9 cellular contexts compared by ENCODE assay signal in the genomic region with DNA sequence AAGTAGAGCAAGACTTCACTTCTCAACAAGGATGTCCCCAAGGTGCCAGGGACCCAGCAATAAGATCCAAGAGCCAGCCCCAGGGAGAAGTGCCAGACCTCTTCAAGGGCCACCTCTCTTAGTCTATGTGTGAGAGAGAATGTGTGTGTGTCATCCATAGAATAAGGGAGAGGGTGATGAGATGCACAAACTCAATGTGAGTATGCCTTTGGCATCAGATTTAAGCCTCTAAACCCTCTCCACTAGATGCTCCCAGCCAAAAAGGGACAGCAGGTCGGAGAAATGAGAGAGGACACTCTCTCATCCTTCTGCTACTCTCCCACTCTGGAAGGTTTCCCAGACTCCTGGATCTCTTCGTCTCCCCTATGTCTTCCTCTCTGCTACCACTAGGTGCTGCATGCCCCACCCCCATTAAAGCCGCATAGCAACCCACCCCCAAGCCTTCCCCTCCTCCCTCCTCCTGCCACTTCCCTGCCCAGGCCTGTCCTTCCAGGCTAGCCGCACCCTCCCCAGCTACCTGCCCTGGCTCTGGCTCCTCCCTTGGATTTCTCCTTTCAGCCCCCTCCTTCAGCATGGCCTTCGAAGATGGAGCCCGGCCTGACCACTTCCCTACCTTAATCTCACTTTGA. TPM values are rescaled to one million over a fixed set of nuclear protein-coding genes. Genes with fewer than 3 reads are reported as not detected.
DNase-seq lines count a peak whose midpoint lies in the region; ATAC-seq, FAIRE-seq and TF ChIP-seq lines count a peak whose summit lies in the region.
"Had no signal": no experiment of that assay in that cellular context is flagged by ENCODE, and none has a peak within 500 bp of the region (broad histone marks: within the 10 kb centered on the region; RNA-seq: fewer than 3 reads in every experiment).

No MANE protein-coding gene starts in this region.

- H4K20me1 ChIP-seq in HepG2 (ENCODE audit: insufficient read depth, low read length), result no peaks in the 10 kb centered on the region

- FAIRE-seq in HepG2 (lab: Jason Lieb, UNC), result no peak

- intact Hi-C loops in HepG2 (cut with micrococcal nuclease; ENCODE audit: unreplicated experiment) (loop anchor here (5.0 kb wide), 1 partner anchor 73 kb away; the partner anchor contains the start of genes MYG1 and PFDN5), right lobe of liver (cut with DNase I) (no loop called here), vagina (cut with DNase I) (no loop called here)

- POLR2A ChIA-PET in HepG2 (lab: Yijun Ruan, JAX), result interaction anchor here (0.6 kb wide), 1 partner anchor 20 kb away, joined by 3 read pairs; no protein-coding TSS in a partner anchor

- H3K27ac ChIP-seq in HepG2 (ENCODE audit: extremely low read length, insufficient read depth, low read length) (no peak overlapping the region), right lobe of liver (no peak overlapping the region), vagina (peak overlapping the region; percentile 99)

- peak; percentile 40 for DNase-seq in HepG2 (ENCODE audit: low spot score)
- no peak for DNase-seq in right lobe of liver
- peak; percentile 42 for DNase-seq in adipocyte (ENCODE audit: low read depth)
- DNase-seq in kidney epithelial cell (ENCODE audit: low read depth), result no peak
- DNase-seq in vagina (ENCODE audit: extremely low spot score in 2 of 2), result peak in 1 of 2 donors; percentile 85
- DNase-seq in medulla oblongata (ENCODE audit: extremely low spot score), result no peak
- no peak for DNase-seq in GOT3 (lab: John Stamatoyannopoulos, UW)
- DNase-seq: NCI-H1436 treated with DMSO at 0.1 percent for 48 hours had no signal

- CTCF ChIA-PET in HepG2 (lab: Yijun Ruan, JAX; ENCODE audit: low intra/inter-chr PET ratio, low total read pairs), result no interaction called here

- no peaks in the 10 kb centered on the region for H3K79me2 ChIP-seq in HepG2 (ENCODE audit: insufficient read depth, low read length)

- no peak for TF ChIP-seq POLR2A in HepG2 (IDR thresholded peaks at IDR 0.05; ENCODE audit: insufficient read depth in 1 of 2, low read depth in 2 of 2, low read length in 2 of 2)
- TF ChIP-seq POLR2A in right lobe of liver (IDR thresholded peaks at IDR 0.05), result no peak
- TF ChIP-seq POLR2A in vagina (IDR thresholded peaks at IDR 0.05), result no peak

- no peak for TF ChIP-seq RAD21 in HepG2 (CRISPR knock-in tag; IDR thresholded peaks at IDR 0.05)

- H3K9me3 ChIP-seq in HepG2 (ENCODE audit: low read length), result no peaks in the 10 kb centered on the region
- H3K9me3 ChIP-seq in right lobe of liver, result no peaks in the 10 kb centered on the region
- H3K9me3 ChIP-seq in adipocyte (ENCODE audit: control insufficient read depth, low read length), result no peaks in the 10 kb centered on the region
- H3K9me3 ChIP-seq in vagina, result no peaks in the 10 kb centered on the region

- in situ Hi-C loops in HepG2 (cut with HindIII; ENCODE audit: extremely low pct_ligation_motif_present, low pct_unique_long_range_greater_than_20kb), result no loop called here

- H3K36me3 ChIP-seq in HepG2 (replicated peaks in 1 of 2; ENCODE audit: control insufficient read depth in 1 of 2, insufficient read depth in 2 of 2, low read length in 2 of 2), result no peaks in the 10 kb centered on the region
- H3K36me3 ChIP-seq in right lobe of liver, result no peaks in the 10 kb centered on the region
- no peaks in the 10 kb centered on the region for H3K36me3 ChIP-seq in adipocyte (ENCODE audit: control insufficient read depth, insufficient read depth, low read length, severe bottlenecking)
- H3K36me3 ChIP-seq in kidney epithelial cell (ENCODE audit: control insufficient read depth, insufficient read depth, low read length), result no peaks in the 10 kb centered on the region
- H3K36me3 ChIP-seq in vagina, result peaks cover 0 to 11% of the 10 kb centered on the region in 2 donors

- H3K27me3 ChIP-seq in HepG2 (ENCODE audit: control insufficient read depth in 1 of 2, insufficient read depth in 2 of 2, low read length in 2 of 2) (peaks cover 0 to 29% of the 10 kb centered on the region in 2 experiments; a peak in 4 of 5 replicates), right lobe of liver (no peaks in the 10 kb centered on the region), adipocyte (replicated peaks; ENCODE audit: control insufficient read depth, insufficient read depth, low read length) (no peaks in the 10 kb centered on the region), kidney epithelial cell (ENCODE audit: control insufficient read depth, insufficient read depth, low read length) (no peaks in the 10 kb centered on the region), vagina (no peaks in the 10 kb centered on the region)

- peak overlapping the region; percentile 100 for H3K4me2 ChIP-seq in HepG2 (ENCODE audit: low read depth, low read length)

- H3K4me1 ChIP-seq in HepG2 (ENCODE audit: insufficient read depth, low read length) (peaks cover 39% of the 10 kb centered on the region), right lobe of liver (peaks cover 0 to 6% (median 0%) of the 10 kb centered on the region in 4 donors), adipocyte (ENCODE audit: control insufficient read depth, insufficient read depth, low read length) (peaks cover 29% of the 10 kb centered on the region), vagina (peaks cover 68% of the 10 kb centered on the region)

- H2AFZ ChIP-seq in HepG2 (ENCODE audit: low read length), result no peak overlapping the region

- WGBS in HepG2 (ENCODE audit: low lambda C conversion rate), result 13% methylated on average over 6 of the region's 6 CpGs
- WGBS in right lobe of liver (ENCODE audit: insufficient coverage, low coverage, low lambda C conversion rate, missing lambda C conversion rate), result 65% methylated on average over 5 of the region's 6 CpGs

- BruUV-seq in HepG2 (replicated peaks; lab: Mats Ljungman, UMichigan), result no TSS peak

- TF ChIP-seq CTCF in HepG2 (CRISPR knock-in tag; IDR thresholded peaks at IDR 0.05) (no peak), right lobe of liver (IDR thresholded peaks at IDR 0.05) (no peak), kidney epithelial cell (IDR thresholded peaks at IDR 0.05; ENCODE audit: insufficient read depth, low read length, poor library complexity, severe bottlenecking) (peak; percentile 32), vagina (IDR thresholded peaks at IDR 0.05) (no peak)

- H3K4me3 ChIP-seq in HepG2 (replicated peaks in 1 of 3; ENCODE audit: insufficient read depth in 1 of 3, low read depth in 2 of 3, low read length in 3 of 3) (peak overlapping the region in 1 of 3 experiments; percentile 17; a peak in 1 of 6 replicates), right lobe of liver (no peak overlapping the region), adipocyte (ENCODE audit: low read length) (no peak overlapping the region), kidney epithelial cell (ENCODE audit: low read depth, low read length) (no peak overlapping the region), vagina (peak overlapping the region in 1 of 2 donors; percentile 75)

- peak; percentile 2; the same call in 1 of the 3 replicates for ATAC-seq in HepG2
- no peak for ATAC-seq in right lobe of liver
- ATAC-seq in HG03460 (IDR thresholded peaks at IDR 0.05; ENCODE audit: unreplicated experiment), result no peak

- no peak for TF ChIP-seq EP300 in HepG2 (IDR thresholded peaks at IDR 0.05; ENCODE audit: low read depth in 2 of 2, low read length in 2 of 2)
- no peak for TF ChIP-seq EP300 in HepG2 (CRISPR knock-in tag; IDR thresholded peaks at IDR 0.05; ENCODE audit: borderline replicate concordance)

- H3K9ac ChIP-seq in HepG2 (ENCODE audit: insufficient read depth, low read depth, low read length) (no peak overlapping the region), adipocyte (ENCODE audit: low read length) (no peak overlapping the region)

RNA-seq across cellular contexts. Expression of gene RARG, which starts 7.6 kb away (rescaled TPM):
- total RNA-seq in HepG2 (2016; rRNA removed; fragmentation: Illumina TruSeq; extraction: Trizol) (0.77 and 0.91 TPM in 2 replicates), right lobe of liver (1 to 10 TPM; 1.9 to 2.4 (median 2.1) TPM), kidney epithelial cell (6.1 and 6.9 TPM in 2 replicates), vagina (79.1 TPM)
- total RNA-seq in HepG2 (2016; cell fraction: cytosol; rRNA removed; fragmentation: Illumina TruSeq; extraction: Trizol; ENCODE audit: low read depth), result 0.18 and 0.91 TPM in 2 replicates
- total RNA-seq in HepG2 (2016; cell fraction: insoluble cytoplasmic fraction; rRNA removed; fragmentation: Illumina TruSeq; extraction: Trizol), result 0.49 and 1.3 TPM in 2 replicates
- total RNA-seq in HepG2 (2016; cell fraction: membrane; rRNA removed; fragmentation: Illumina TruSeq; extraction: Trizol), result 0.90 and 1.1 TPM in 2 replicates
- total RNA-seq in HepG2 (2016; cell fraction: nucleus; rRNA removed; fragmentation: Illumina TruSeq; extraction: Trizol), result 0.72 and 1.5 TPM in 2 replicates
- polyA plus RNA-seq in HepG2 (2011; rRNA removed), result 1.5 and 1.6 TPM in 2 replicates
- polyA plus RNA-seq in HepG2 (2011; cell fraction: cytosol; rRNA removed), result 0.87 and 1.9 TPM in 2 replicates
- 3.2 and 4.1 TPM in 2 replicates for polyA plus RNA-seq in HepG2 (2011; cell fraction: nucleus; rRNA removed)
- 0.89 and 0.92 TPM in 2 replicates for polyA plus RNA-seq in HepG2 (2012)
- polyA plus RNA-seq in HepG2 (2016; cell fraction: cytosol; fragmentation: Illumina TruSeq; extraction: Trizol; ENCODE audit: low read depth), result 0.21 and 0.27 TPM in 2 replicates
- polyA plus RNA-seq in HepG2 (2016; cell fraction: insoluble cytoplasmic fraction; fragmentation: Illumina TruSeq; extraction: Trizol; ENCODE audit: low read depth), result 1.0 and 1.1 TPM in 2 replicates
- polyA plus RNA-seq in HepG2 (2016; cell fraction: membrane; fragmentation: Illumina TruSeq; extraction: Trizol; ENCODE audit: low read depth), result 0.57 and 0.81 TPM in 2 replicates
- polyA plus RNA-seq in HepG2 (2016; cell fraction: nucleus; fragmentation: Illumina TruSeq; extraction: Trizol; ENCODE audit: insufficient read depth, low read depth), result 2.2 and 2.3 TPM in 2 replicates
- 4.0 and 33.4 TPM in 2 replicates for polyA minus RNA-seq in HepG2 (2011; rRNA and poly(A)+ RNA removed; ENCODE audit: low replicate concordance)
- polyA minus RNA-seq in HepG2 (2011; cell fraction: cytosol; rRNA and poly(A)+ RNA removed), result 0.99 and 1.1 TPM in 2 replicates
- polyA minus RNA-seq in HepG2 (2011; cell fraction: nucleus; rRNA and poly(A)+ RNA removed), result 0.25 and 1.7 TPM in 2 replicates

RNA-seq across cellular contexts. Expression of gene ITGB7, which starts 17.3 kb away (rescaled TPM):
- total RNA-seq in HepG2 (2016; rRNA removed; fragmentation: Illumina TruSeq; extraction: Trizol) (0.13 and 0.18 TPM in 2 replicates), right lobe of liver (1 to 10 TPM; 2.9 to 8.0 (median 3.9) TPM), kidney epithelial cell (0.75 and 1.6 TPM in 2 replicates), vagina (3.7 TPM)
- total RNA-seq in HepG2 (2016; cell fraction: cytosol; rRNA removed; fragmentation: Illumina TruSeq; extraction: Trizol; ENCODE audit: low read depth), result not detected in 2 replicates
- 0.32 TPM in 1 of 2 replicates, not detected in the other for total RNA-seq in HepG2 (2016; cell fraction: insoluble cytoplasmic fraction; rRNA removed; fragmentation: Illumina TruSeq; extraction: Trizol)
- not detected in 2 replicates for total RNA-seq in HepG2 (2016; cell fraction: membrane; rRNA removed; fragmentation: Illumina TruSeq; extraction: Trizol)
- not detected in 2 replicates for total RNA-seq in HepG2 (2016; cell fraction: nucleus; rRNA removed; fragmentation: Illumina TruSeq; extraction: Trizol)
- 0.14 and 0.16 TPM in 2 replicates for polyA plus RNA-seq in HepG2 (2011; rRNA removed)
- 0.09 and 0.13 TPM in 2 replicates for polyA plus RNA-seq in HepG2 (2011; cell fraction: cytosol; rRNA removed)
- polyA plus RNA-seq in HepG2 (2011; cell fraction: nucleus; rRNA removed), result 0.39 and 0.40 TPM in 2 replicates
- polyA plus RNA-seq in HepG2 (2012), result 0.20 and 0.30 TPM in 2 replicates
- polyA plus RNA-seq in HepG2 (2016; cell fraction: cytosol; fragmentation: Illumina TruSeq; extraction: Trizol; ENCODE audit: low read depth), result not detected in 2 replicates
- polyA plus RNA-seq in HepG2 (2016; cell fraction: insoluble cytoplasmic fraction; fragmentation: Illumina TruSeq; extraction: Trizol; ENCODE audit: low read depth), result 0.33 TPM in 1 of 2 replicates, not detected in the other
- polyA plus RNA-seq in HepG2 (2016; cell fraction: membrane; fragmentation: Illumina TruSeq; extraction: Trizol; ENCODE audit: low read depth), result not detected in 2 replicates
- 0.20 TPM in 1 of 2 replicates, not detected in the other for polyA plus RNA-seq in HepG2 (2016; cell fraction: nucleus; fragmentation: Illumina TruSeq; extraction: Trizol; ENCODE audit: insufficient read depth, low read depth)
- 0.40 and 2.6 TPM in 2 replicates for polyA minus RNA-seq in HepG2 (2011; rRNA and poly(A)+ RNA removed; ENCODE audit: low replicate concordance)
- polyA minus RNA-seq in HepG2 (2011; cell fraction: cytosol; rRNA and poly(A)+ RNA removed), result not detected in 2 replicates
- polyA minus RNA-seq in HepG2 (2011; cell fraction: nucleus; rRNA and poly(A)+ RNA removed), result not detected in 2 replicates

RNA-seq across cellular contexts. Expression of gene CSAD, which starts 43.7 kb away (rescaled TPM):
- total RNA-seq in HepG2 (2016; rRNA removed; fragmentation: Illumina TruSeq; extraction: Trizol) (2.7 and 7.2 TPM in 2 replicates), right lobe of liver (10 to 100 TPM; 20.6 to 54.2 (median 37.1) TPM), kidney epithelial cell (5.3 and 9.1 TPM in 2 replicates), vagina (44.9 TPM)
- 3.9 and 6.0 TPM in 2 replicates for total RNA-seq in HepG2 (2016; cell fraction: cytosol; rRNA removed; fragmentation: Illumina TruSeq; extraction: Trizol; ENCODE audit: low read depth)
- 1.3 and 7.7 TPM in 2 replicates for total RNA-seq in HepG2 (2016; cell fraction: insoluble cytoplasmic fraction; rRNA removed; fragmentation: Illumina TruSeq; extraction: Trizol)
- 2.3 TPM in 2 replicates for total RNA-seq in HepG2 (2016; cell fraction: membrane; rRNA removed; fragmentation: Illumina TruSeq; extraction: Trizol)
- 12.9 and 16.2 TPM in 2 replicates for total RNA-seq in HepG2 (2016; cell fraction: nucleus; rRNA removed; fragmentation: Illumina TruSeq; extraction: Trizol)
- polyA plus RNA-seq in HepG2 (2011; rRNA removed), result 23.5 and 25.2 TPM in 2 replicates
- 4.3 and 5.6 TPM in 2 replicates for polyA plus RNA-seq in HepG2 (2011; cell fraction: cytosol; rRNA removed)
- 112 and 125 TPM in 2 replicates for polyA plus RNA-seq in HepG2 (2011; cell fraction: nucleus; rRNA removed)
- polyA plus RNA-seq in HepG2 (2012), result 10.0 and 10.8 TPM in 2 replicates
- polyA plus RNA-seq in HepG2 (2016; cell fraction: cytosol; fragmentation: Illumina TruSeq; extraction: Trizol; ENCODE audit: low read depth), result 0.41 and 0.44 TPM in 2 replicates
- 2.9 and 3.3 TPM in 2 replicates for polyA plus RNA-seq in HepG2 (2016; cell fraction: insoluble cytoplasmic fraction; fragmentation: Illumina TruSeq; extraction: Trizol; ENCODE audit: low read depth)
- polyA plus RNA-seq in HepG2 (2016; cell fraction: membrane; fragmentation: Illumina TruSeq; extraction: Trizol; ENCODE audit: low read depth), result 1.2 TPM in 2 replicates
- 64.6 and 67.6 TPM in 2 replicates for polyA plus RNA-seq in HepG2 (2016; cell fraction: nucleus; fragmentation: Illumina TruSeq; extraction: Trizol; ENCODE audit: insufficient read depth, low read depth)
- 12.1 and 29.8 TPM in 2 replicates for polyA minus RNA-seq in HepG2 (2011; rRNA and poly(A)+ RNA removed; ENCODE audit: low replicate concordance)
- 1.8 and 1.9 TPM in 2 replicates for polyA minus RNA-seq in HepG2 (2011; cell fraction: cytosol; rRNA and poly(A)+ RNA removed)
- 20.1 and 26.4 TPM in 2 replicates for polyA minus RNA-seq in HepG2 (2011; cell fraction: nucleus; rRNA and poly(A)+ RNA removed)

RNA-seq across cellular contexts. Expression of gene ESPL1, which starts 43.7 kb away (rescaled TPM):
- total RNA-seq in HepG2 (2016; rRNA removed; fragmentation: Illumina TruSeq; extraction: Trizol), result 11.5 and 11.6 TPM in 2 replicates
- 2.5 and 2.8 TPM in 2 replicates for total RNA-seq in HepG2 (2016; cell fraction: cytosol; rRNA removed; fragmentation: Illumina TruSeq; extraction: Trizol; ENCODE audit: low read depth)
- total RNA-seq in HepG2 (2016; cell fraction: insoluble cytoplasmic fraction; rRNA removed; fragmentation: Illumina TruSeq; extraction: Trizol), result 11.5 and 12.0 TPM in 2 replicates
- total RNA-seq in HepG2 (2016; cell fraction: membrane; rRNA removed; fragmentation: Illumina TruSeq; extraction: Trizol), result 3.1 and 4.2 TPM in 2 replicates
- 16.7 and 24.8 TPM in 2 replicates for total RNA-seq in HepG2 (2016; cell fraction: nucleus; rRNA removed; fragmentation: Illumina TruSeq; extraction: Trizol)
- 5.3 and 5.8 TPM in 2 replicates for polyA plus RNA-seq in HepG2 (2011; rRNA removed)
- 1.9 and 3.3 TPM in 2 replicates for polyA plus RNA-seq in HepG2 (2011; cell fraction: cytosol; rRNA removed)
- polyA plus RNA-seq in HepG2 (2011; cell fraction: nucleus; rRNA removed), result 22.2 and 36.2 TPM in 2 replicates
- 2.4 and 4.2 TPM in 2 replicates for polyA plus RNA-seq in HepG2 (2012)
- 0.60 and 0.89 TPM in 2 replicates for polyA plus RNA-seq in HepG2 (2016; cell fraction: cytosol; fragmentation: Illumina TruSeq; extraction: Trizol; ENCODE audit: low read depth)
- 5.1 and 8.7 TPM in 2 replicates for polyA plus RNA-seq in HepG2 (2016; cell fraction: insoluble cytoplasmic fraction; fragmentation: Illumina TruSeq; extraction: Trizol; ENCODE audit: low read depth)
- 1.7 and 1.8 TPM in 2 replicates for polyA plus RNA-seq in HepG2 (2016; cell fraction: membrane; fragmentation: Illumina TruSeq; extraction: Trizol; ENCODE audit: low read depth)
- polyA plus RNA-seq in HepG2 (2016; cell fraction: nucleus; fragmentation: Illumina TruSeq; extraction: Trizol; ENCODE audit: insufficient read depth, low read depth), result 41.3 and 46.0 TPM in 2 replicates
- 14.1 and 75.7 TPM in 2 replicates for polyA minus RNA-seq in HepG2 (2011; rRNA and poly(A)+ RNA removed; ENCODE audit: low replicate concordance)
- 2.5 and 3.9 TPM in 2 replicates for polyA minus RNA-seq in HepG2 (2011; cell fraction: cytosol; rRNA and poly(A)+ RNA removed)
- polyA minus RNA-seq in HepG2 (2011; cell fraction: nucleus; rRNA and poly(A)+ RNA removed), result 13.1 and 16.0 TPM in 2 replicates
- total RNA-seq in right lobe of liver, result 10 to 100 TPM in 2 of 6 experiments, 1 to 10 TPM in 3, under 1 TPM in 1; 0.04 to 15.0 (median 4.5) TPM
- 2.2 and 4.0 TPM in 2 replicates for total RNA-seq in kidney epithelial cell
- total RNA-seq in vagina, result 17.7 TPM

RNA-seq across cellular contexts. Expression of gene ZNF740, which starts 43.9 kb away (rescaled TPM):
- 15.0 and 16.9 TPM in 2 replicates for total RNA-seq in HepG2 (2016; rRNA removed; fragmentation: Illumina TruSeq; extraction: Trizol)
- total RNA-seq in HepG2 (2016; cell fraction: cytosol; rRNA removed; fragmentation: Illumina TruSeq; extraction: Trizol; ENCODE audit: low read depth), result 2.4 and 4.8 TPM in 2 replicates
- total RNA-seq in HepG2 (2016; cell fraction: insoluble cytoplasmic fraction; rRNA removed; fragmentation: Illumina TruSeq; extraction: Trizol), result 13.9 and 16.1 TPM in 2 replicates
- 11.3 and 11.8 TPM in 2 replicates for total RNA-seq in HepG2 (2016; cell fraction: membrane; rRNA removed; fragmentation: Illumina TruSeq; extraction: Trizol)
- total RNA-seq in HepG2 (2016; cell fraction: nucleus; rRNA removed; fragmentation: Illumina TruSeq; extraction: Trizol), result 20.9 and 23.7 TPM in 2 replicates
- polyA plus RNA-seq in HepG2 (2011; rRNA removed), result 19.0 and 22.0 TPM in 2 replicates
- 7.2 and 8.9 TPM in 2 replicates for polyA plus RNA-seq in HepG2 (2011; cell fraction: cytosol; rRNA removed)
- polyA plus RNA-seq in HepG2 (2011; cell fraction: nucleus; rRNA removed), result 49.3 and 50.2 TPM in 2 replicates
- polyA plus RNA-seq in HepG2 (2012), result 15.4 and 16.5 TPM in 2 replicates
- 1.4 and 2.0 TPM in 2 replicates for polyA plus RNA-seq in HepG2 (2016; cell fraction: cytosol; fragmentation: Illumina TruSeq; extraction: Trizol; ENCODE audit: low read depth)
- polyA plus RNA-seq in HepG2 (2016; cell fraction: insoluble cytoplasmic fraction; fragmentation: Illumina TruSeq; extraction: Trizol; ENCODE audit: low read depth), result 11.3 and 12.0 TPM in 2 replicates
- 4.1 and 5.8 TPM in 2 replicates for polyA plus RNA-seq in HepG2 (2016; cell fraction: membrane; fragmentation: Illumina TruSeq; extraction: Trizol; ENCODE audit: low read depth)
- polyA plus RNA-seq in HepG2 (2016; cell fraction: nucleus; fragmentation: Illumina TruSeq; extraction: Trizol; ENCODE audit: insufficient read depth, low read depth), result 21.2 and 25.1 TPM in 2 replicates
- polyA minus RNA-seq in HepG2 (2011; rRNA and poly(A)+ RNA removed; ENCODE audit: low replicate concordance), result 41.0 and 77.8 TPM in 2 replicates
- polyA minus RNA-seq in HepG2 (2011; cell fraction: cytosol; rRNA and poly(A)+ RNA removed), result 8.4 and 10.6 TPM in 2 replicates
- polyA minus RNA-seq in HepG2 (2011; cell fraction: nucleus; rRNA and poly(A)+ RNA removed), result 91.4 and 93.6 TPM in 2 replicates
- total RNA-seq in right lobe of liver, result 10 to 100 TPM in 5 of 6 experiments, 1 to 10 TPM in 1; 5.5 to 24.4 (median 19.2) TPM
- 9.1 and 9.9 TPM in 2 replicates for total RNA-seq in kidney epithelial cell
- 12.8 TPM for total RNA-seq in vagina

Comparison
In these comparisons a context has a peak if more than half of its experiments do, and no peak if none do; other contexts are left out.
1. DNase-seq: peak in HepG2 (single experiment) and adipocyte (single experiment); none in right lobe of liver (0 of 3), kidney epithelial cell (single experiment), medulla oblongata (single experiment) and GOT3 (single experiment).
2. RNA of gene RARG, which starts 7.6 kb away (total RNA-seq): 79.1 TPM in vagina (single experiment); 6.1 to 6.9 TPM in kidney epithelial cell, 1.9 to 2.4 TPM in right lobe of liver and 0.18 to 1.5 TPM in HepG2; every median in the first group is over 10 times any median in the second.